ENCODE assay signal across 1 cellular context in genomic region chr3:3998140-3998977, GRCh38.
TF ChIP-seq lines count a peak whose summit lies in the region.

No MANE protein-coding gene starts in this region.

TF ChIP-seq in GM23338, 12 proteins besides CTCF, POLR2A, EP300 and RAD21 (continued from another document):
- TF ChIP-seq NANOG (IDR thresholded peaks at IDR 0.05; ENCODE audit: borderline replicate concordance) (no peak), STAT1 (IDR thresholded peaks at IDR 0.05; ENCODE audit: unreplicated experiment) (no peak), ZNF114 (CRISPR knock-in tag; IDR thresholded peaks at IDR 0.05) (no peak), JUNB (IDR thresholded peaks at IDR 0.05; ENCODE audit: unreplicated experiment) (no peak), ZNF331 (CRISPR knock-in tag; IDR thresholded peaks at IDR 0.05; ENCODE audit: low read depth) (no peak), EZH2 (IDR thresholded peaks at IDR 0.05; ENCODE audit: low read depth, unreplicated experiment) (no peak)
TF ChIP-seq in GM23338: peak in this region for 0.
